23 cellular contexts compared by ENCODE assay signal in the genomic region with DNA sequence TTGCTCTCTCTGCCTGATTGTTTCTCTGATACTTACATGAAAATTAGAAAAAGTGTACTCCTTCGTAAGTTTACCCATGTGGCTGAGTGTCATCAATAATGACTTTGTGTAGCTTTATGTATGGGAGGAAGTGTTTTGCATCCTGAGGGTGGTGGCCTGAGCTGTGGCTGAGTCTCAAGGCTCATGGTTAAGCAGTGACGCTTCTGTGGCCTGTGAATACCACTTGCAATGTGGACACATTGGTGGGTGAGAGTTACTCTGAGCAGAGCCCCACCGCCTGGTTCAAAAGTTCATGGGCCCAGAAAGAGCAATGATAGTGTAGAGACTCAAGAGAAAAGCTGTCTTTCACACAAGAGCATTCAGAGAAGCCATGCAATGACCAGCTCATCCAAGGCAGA. TPM values are rescaled to one million over a fixed set of nuclear protein-coding genes. Genes with fewer than 3 reads are reported as not detected.
A peak's percentile ranks its signal among the peaks of the same experiment; 100 is the strongest.
DNase-seq lines count a peak whose midpoint lies in the region; ATAC-seq, FAIRE-seq and TF ChIP-seq lines count a peak whose summit lies in the region.
"Had no signal": no experiment of that assay in that cellular context is flagged by ENCODE, and none has a peak within 500 bp of the region (broad histone marks: within the 10 kb centered on the region; RNA-seq: fewer than 3 reads in every experiment).

No MANE protein-coding gene starts in this region.

- H3K79me2 ChIP-seq in astrocyte (ENCODE audit: insufficient read depth, low read length) = no peaks in the 10 kb centered on the region

- H2AFZ ChIP-seq in astrocyte (ENCODE audit: low read depth, low read length) = no peak overlapping the region

- no peak for TF ChIP-seq CTCF in HFFc6 (IDR thresholded peaks at IDR 0.05)
- TF ChIP-seq CTCF in astrocyte (IDR thresholded peaks at IDR 0.05; ENCODE audit: insufficient read depth, low read depth, low read length) = no peak
- TF ChIP-seq CTCF in nephron (IDR thresholded peaks at IDR 0.05; ENCODE audit: unreplicated experiment in 3 of 3) = no peak
- no peak for TF ChIP-seq CTCF in endothelial cell (IDR thresholded peaks at IDR 0.05; ENCODE audit: unreplicated experiment)

- no peak for FAIRE-seq in astrocyte (lab: Jason Lieb, UNC)
- FAIRE-seq: colon, G401.6 had no signal

- H3K4me3 Mint-ChIP-seq in HFFc6 (no peak overlapping the region), astrocyte (ENCODE audit: unreplicated experiment) (no peak overlapping the region), nephron (no peak overlapping the region), endothelial cell (ENCODE audit: unreplicated experiment) (no peak overlapping the region)
- H3K4me3 Mint-ChIP-seq: activated B cell treated with CpG ODN at 0.5 μM for 24 hours; activated naive CD8-positive, alpha-beta T cell; CD4-positive, alpha-beta memory T cell had no signal

- DNase-seq in HFFc6 = no peak
- no peak for DNase-seq in astrocyte (ENCODE audit: low read depth)
- DNase-seq in stimulated activated CD8-positive, alpha-beta memory T cell treated with anti-CD3 and anti-CD28 coated beads, Interleukin-7, amount 100 ng/mL, for 4 hours (ENCODE audit: low read depth in 2 of 2) = peak; percentile 21 to 27
- DNase-seq in endothelial cell (ENCODE audit: low spot score) = no peak
- DNase-seq in H7 = no peak
- DNase-seq: activated B cell treated with CpG ODN at 0.5 μM for 24 hours; body of pancreas; CD4-positive, alpha-beta memory T cell; DMS153; HCEC 1CT; NCI-H1105 treated with DMSO at 0.1 percent for 48 hours; NCI-H446 treated with DMSO at 0.1 percent for 48 hours; retina; SK-N-SH; stimulated activated naive CD4-positive, alpha-beta T cell; T-helper 9 cell had no signal

- H3K36me3 Mint-ChIP-seq in HFFc6 (ENCODE audit: low read depth) = no peaks in the 10 kb centered on the region; the same call in 1 of the 2 replicates
- peaks cover 1% of the 10 kb centered on the region for H3K36me3 Mint-ChIP-seq in astrocyte (ENCODE audit: low read depth, unreplicated experiment)
- H3K36me3 Mint-ChIP-seq in nephron (ENCODE audit: low read depth) = no peaks in the 10 kb centered on the region
- H3K36me3 Mint-ChIP-seq in endothelial cell (ENCODE audit: low read depth, unreplicated experiment) = no peaks in the 10 kb centered on the region
- H3K36me3 Mint-ChIP-seq: activated naive CD8-positive, alpha-beta T cell; CD4-positive, alpha-beta memory T cell had no signal

- no peaks in the 10 kb centered on the region for H3K27me3 ChIP-seq in astrocyte (ENCODE audit: insufficient read depth, low read length)
- H3K27me3 ChIP-seq in H7 (ENCODE audit: control insufficient read depth, insufficient read depth, low read length) = no peaks in the 10 kb centered on the region
- H3K27me3 ChIP-seq: body of pancreas, tibial nerve had no signal

- H3K4me1 ChIP-seq in astrocyte (ENCODE audit: insufficient read depth, low read length) = peaks cover 16% of the 10 kb centered on the region
- H3K4me1 ChIP-seq: body of pancreas had no signal

- H4K20me1 ChIP-seq in astrocyte (ENCODE audit: insufficient read depth, low read length) = no peaks in the 10 kb centered on the region

- H3K4me2 ChIP-seq in astrocyte (ENCODE audit: low read length) = no peak overlapping the region
- H3K4me2 ChIP-seq: SK-N-SH had no signal

- H3K36me3 ChIP-seq in astrocyte (ENCODE audit: insufficient read depth, low read length) (no peaks in the 10 kb centered on the region), H7 (replicated peaks; ENCODE audit: control insufficient read depth, insufficient read depth, low read length) (no peaks in the 10 kb centered on the region)
- H3K36me3 ChIP-seq: tibial nerve had no signal

- no peaks in the 10 kb centered on the region for H3K9me3 ChIP-seq in astrocyte (ENCODE audit: insufficient read depth, low read depth, low read length)
- H3K9me3 ChIP-seq: body of pancreas, SK-N-SH, tibial nerve had no signal

- no peak overlapping the region for H3K27ac ChIP-seq in astrocyte (ENCODE audit: low read depth, low read length)
- H3K27ac ChIP-seq: body of pancreas, tibial nerve had no signal

- H3K4me1 Mint-ChIP-seq in HFFc6 (ENCODE audit: low read depth) (peaks cover 76% of the 10 kb centered on the region), astrocyte (ENCODE audit: low read depth, unreplicated experiment) (peaks cover 41% of the 10 kb centered on the region), nephron (peaks cover 33% of the 10 kb centered on the region), endothelial cell (ENCODE audit: unreplicated experiment) (peaks cover 2% of the 10 kb centered on the region)
- H3K4me1 Mint-ChIP-seq: activated B cell treated with CpG ODN at 0.5 μM for 24 hours had no signal

- peak overlapping the region; percentile 88 for H3K27ac Mint-ChIP-seq in HFFc6
- H3K27ac Mint-ChIP-seq in astrocyte (ENCODE audit: unreplicated experiment) = peak overlapping the region; percentile 70
- H3K27ac Mint-ChIP-seq in nephron = peak overlapping the region in 2 of 3 experiments; percentile 43 to 47
- no peak overlapping the region for H3K27ac Mint-ChIP-seq in endothelial cell (ENCODE audit: unreplicated experiment)
- H3K27ac Mint-ChIP-seq: activated B cell treated with CpG ODN at 0.5 μM for 24 hours; activated naive CD8-positive, alpha-beta T cell; CD4-positive, alpha-beta memory T cell had no signal

- H3K9ac ChIP-seq in astrocyte (ENCODE audit: low read length) = no peak overlapping the region

- no peaks in the 10 kb centered on the region for H3K27me3 Mint-ChIP-seq in HFFc6 (ENCODE audit: insufficient read depth)
- no peaks in the 10 kb centered on the region for H3K27me3 Mint-ChIP-seq in astrocyte (ENCODE audit: low read depth, unreplicated experiment)
- no peaks in the 10 kb centered on the region for H3K27me3 Mint-ChIP-seq in nephron (ENCODE audit: low read depth)
- no peaks in the 10 kb centered on the region for H3K27me3 Mint-ChIP-seq in endothelial cell (ENCODE audit: unreplicated experiment)

- H3K9me3 Mint-ChIP-seq in HFFc6 (no peaks in the 10 kb centered on the region), astrocyte (ENCODE audit: unreplicated experiment) (no peaks in the 10 kb centered on the region), nephron (no peaks in the 10 kb centered on the region), endothelial cell (ENCODE audit: unreplicated experiment) (no peaks in the 10 kb centered on the region)
- H3K9me3 Mint-ChIP-seq: activated B cell treated with CpG ODN at 0.5 μM for 24 hours had no signal

- ATAC-seq in HG02678 (IDR thresholded peaks at IDR 0.05; ENCODE audit: unreplicated experiment) = no peak
- ATAC-seq: body of pancreas, left lobe of liver had no signal

- H3K4me3 ChIP-seq in astrocyte (ENCODE audit: insufficient read depth, low read depth, low read length) (no peak overlapping the region), H7 (ENCODE audit: insufficient read depth, low read depth, low read length) (no peak overlapping the region)
- H3K4me3 ChIP-seq: body of pancreas, tibial nerve had no signal

RNA-seq across cellular contexts. Expression of gene FRMD6, which starts 55.2 kb away (rescaled TPM):
- 100 to 1,000 TPM; 379 to 565 (median 420) TPM for total RNA-seq in HFFc6 (2021; fragmentation: NEBNext Ultra II Directional; extraction: Animal tissue kit (Norgen Biotek cat#: 25700))
- 492 and 498 TPM in 2 replicates for total RNA-seq in astrocyte
- 45.3 TPM for total RNA-seq in endothelial cell (ENCODE audit: unreplicated experiment)
- 17.4 TPM in 2 replicates for total RNA-seq in H7 (2014; rRNA removed; shearing (Covaris generic))

Comparison
In these comparisons a context has a peak if more than half of its experiments do, and no peak if none do; other contexts are left out.
1. DNase-seq: peak in stimulated activated CD8-positive, alpha-beta memory T cell treated with anti-CD3 and anti-CD28 coated beads, Interleukin-7, amount 100 ng/mL, for 4 hours (2 of 2); none in HFFc6 (single experiment), astrocyte (single experiment), endothelial cell (single experiment) and H7 (single experiment).